8 cellular contexts compared by ENCODE assay signal in the genomic region with DNA sequence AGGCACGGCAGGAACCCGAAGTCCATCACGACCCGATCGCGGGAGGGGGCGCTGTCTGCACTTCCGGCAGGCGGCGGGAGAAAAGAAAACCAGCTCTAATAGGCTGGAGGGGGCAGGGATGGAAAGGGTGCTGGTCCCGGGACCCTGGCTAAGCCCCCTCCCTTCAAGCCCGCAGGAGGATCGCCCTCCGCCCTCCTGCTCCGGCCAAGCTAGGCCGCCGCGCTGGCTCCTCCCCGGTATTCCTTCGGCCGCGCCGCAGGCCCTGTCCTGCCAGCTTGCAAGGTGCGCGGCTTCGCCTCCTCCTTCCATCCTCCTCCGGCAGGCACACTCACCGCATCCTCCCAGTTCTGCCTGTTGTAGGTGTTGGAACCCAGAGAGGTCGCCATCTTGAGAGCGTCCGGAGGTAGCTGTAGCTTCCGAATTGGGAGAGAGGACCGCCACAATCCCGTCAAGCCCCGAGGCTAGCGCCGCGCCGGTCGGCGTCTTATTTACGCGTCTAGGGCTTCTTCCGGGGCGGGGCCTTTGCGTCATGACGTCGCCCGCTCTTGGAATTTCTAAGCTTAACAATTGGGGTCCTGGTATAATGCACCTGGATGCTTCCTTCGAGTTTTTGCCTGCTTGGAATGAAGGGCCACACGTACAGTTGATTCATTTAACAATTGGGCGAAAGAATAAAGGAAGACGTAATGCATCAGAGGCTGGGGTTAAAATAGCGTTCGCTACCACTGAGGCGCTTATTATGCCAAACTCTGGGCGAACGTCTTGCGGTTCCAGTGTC. TPM values are rescaled to one million over a fixed set of nuclear protein-coding genes. Genes with fewer than 3 reads are reported as not detected.
DNase-seq lines count a peak whose midpoint lies in the region; TF ChIP-seq lines count a peak whose summit lies in the region.

A gene (minus strand): TSS at position 463 of the 778 bp plus-strand sequence. CDS start 77 bp downstream, at position 386.

- H3K36me3 Mint-ChIP-seq in Caco-2 (ENCODE audit: insufficient read depth, unreplicated experiment), result peaks cover 29% of the 10 kb centered on the region

- peak within 1 kb of the TSS; percentile 98 for H3K4me3 ChIP-seq in Caco-2 (ENCODE audit: low read depth, low read length)
- peak within 1 kb of the TSS; percentile 95 for H3K4me3 ChIP-seq in mesodermal cell (ENCODE audit: extremely low read depth, insufficient read depth, low read length, poor library complexity, severe bottlenecking)

- no peaks in the 10 kb centered on the region for H3K27me3 ChIP-seq in Caco-2 (replicated peaks; ENCODE audit: control insufficient read depth, insufficient read depth, low read length)

- no peaks in the 10 kb centered on the region for H3K27me3 Mint-ChIP-seq in Caco-2 (ENCODE audit: insufficient read depth, unreplicated experiment)

- TF ChIP-seq CTCF in Caco-2 (IDR thresholded peaks at IDR 0.05; ENCODE audit: insufficient read depth in 1 of 2, low read depth in 1 of 2, low read length in 1 of 2, severe bottlenecking in 1 of 2, unreplicated experiment in 1 of 2), result peak; percentile 57 to 72
- TF ChIP-seq CTCF in GM20000 (IDR thresholded peaks at IDR 0.05; ENCODE audit: extremely low read depth, missing control alignments), result peak; percentile 42

- in situ Hi-C loops in endometrial microvascular endothelial cells (cut with HindIII; ENCODE audit: inconsistent ontology term, low pct_unique_long_range_greater_than_20kb, low sequenced_read_pairs), result no loop called here

- DNase-seq in Caco-2, result peak; percentile 91 to 93
- peak; percentile 87 for DNase-seq in GM20000 (ENCODE audit: low spot score)
- peak; percentile 91 for DNase-seq in HT-29 (ENCODE audit: low spot score)
- DNase-seq in NOMO-1 treated with DMSO at 0.1 percent for 48 hours (lab: John Stamatoyannopoulos, UW; ENCODE audit: unreplicated experiment), result peak; percentile 84
- DNase-seq in activated CD8-positive, alpha-beta memory T cell treated with anti-CD3 and anti-CD28 coated beads for 48 hours (ENCODE audit: low read depth in 2 of 3, low spot score in 2 of 3), result peak; percentile 57 to 81 (median 77)
- peak; percentile 77 to 82 for DNase-seq in stimulated activated CD8-positive, alpha-beta memory T cell treated with anti-CD3 and anti-CD28 coated beads, Interleukin-15, amount 100 ng/mL, for 4 hours (ENCODE audit: low read depth in 2 of 2)

- H3K4me1 Mint-ChIP-seq in Caco-2 (ENCODE audit: low read depth, unreplicated experiment), result no peaks in the 10 kb centered on the region

- H3K27ac Mint-ChIP-seq in Caco-2 (ENCODE audit: unreplicated experiment), result no peak within 1 kb of the TSS

- BruUV-seq in Caco-2 (replicated peaks; lab: Mats Ljungman, UMichigan), result no TSS peak

- POLR2A ChIA-PET in Caco-2 (lab: Charles Lee), result interaction anchor here (0.6 to 1.7 kb wide), 12 partner anchors 17 to 141 kb away, joined by 3 to 15 read pairs (median 4); a partner anchor contains a TSS

- no peaks in the 10 kb centered on the region for H3K9me3 ChIP-seq in Caco-2
- H3K9me3 ChIP-seq in mesodermal cell (ENCODE audit: control insufficient read depth, low read length), result no peaks in the 10 kb centered on the region

- no peak within 1 kb of the TSS for H3K4me3 Mint-ChIP-seq in Caco-2 (ENCODE audit: unreplicated experiment)

- WGBS in mesodermal cell (ENCODE audit: insufficient coverage in 2 of 2), 2 experiments, result 0 to 1% methylated on average over 52 to 53 of the region's 59 CpGs

- H3K36me3 ChIP-seq in Caco-2 (ENCODE audit: control insufficient read depth, insufficient read depth, low read length), result peaks cover 3% of the 10 kb centered on the region
- H3K36me3 ChIP-seq in mesodermal cell (ENCODE audit: control insufficient read depth, insufficient read depth, low read length), result peaks cover 33% of the 10 kb centered on the region

- no peaks in the 10 kb centered on the region for H3K9me3 Mint-ChIP-seq in Caco-2 (ENCODE audit: unreplicated experiment)

- peak within 1 kb of the TSS; percentile 90 for H3K27ac ChIP-seq in mesodermal cell (ENCODE audit: low read depth, low read length, severe bottlenecking)

- H3K4me1 ChIP-seq in Caco-2 (no peaks in the 10 kb centered on the region), mesodermal cell (ENCODE audit: control insufficient read depth, insufficient read depth, low read length, poor library complexity, severe bottlenecking) (no peaks in the 10 kb centered on the region)

- CTCF ChIA-PET in Caco-2 (lab: Charles Lee), result interaction anchor here (0.6 to 2.6 kb wide), 13 partner anchors 13 to 552 kb away, joined by 3 to 18 read pairs (median 4); a partner anchor contains a TSS

- intact Hi-C loops in Caco-2 (cut with micrococcal nuclease; ENCODE audit: unreplicated experiment), result loop anchor here (1.0 to 10.0 kb wide), 5 partner anchors 63 to 246 kb away; a partner anchor contains a TSS

RNA-seq across cellular contexts. Expression of the gene that starts here (rescaled TPM):
- total RNA-seq in Caco-2 (2022) (55.3 TPM in 2 replicates), endometrial microvascular endothelial cells (ENCODE audit: inconsistent ontology term) (35.1 TPM)
- total RNA-seq in HT-29 (2014; rRNA removed; shearing (Covaris generic)), result 25.0 and 28.0 TPM in 2 replicates
- polyA plus RNA-seq in mesodermal cell (2013, experiment 1 of 2), result 57.0 TPM
- 55.9 TPM for polyA plus RNA-seq in mesodermal cell (2013, experiment 2 of 2)

Comparison
In these comparisons a context has a peak if more than half of its experiments do, and no peak if none do; other contexts are left out.
1. Peak in every context shown above with its lines: DNase-seq, H3K4me3 ChIP-seq and H3K27ac ChIP-seq.